In genomic region chr7:149719050-149719899, GRCh38 we compare ENCODE assay signal across 17 cellular contexts. TPM values are rescaled to one million over a fixed set of nuclear protein-coding genes. Genes with fewer than 3 reads are reported as not detected.
DNase-seq lines count a peak whose midpoint lies in the region; ATAC-seq lines count a peak whose summit lies in the region.
"Had no signal": no experiment of that assay in that cellular context is flagged by ENCODE, and none has a peak within 500 bp of the region (broad histone marks: within the 10 kb centered on the region; RNA-seq: fewer than 3 reads in every experiment).

No MANE protein-coding gene starts in this region.

- H3K4me3 ChIP-seq in SJSA1 = no peak overlapping the region
- H3K4me3 ChIP-seq: thoracic aorta had no signal

- peaks cover 4% of the 10 kb centered on the region for H3K9me3 ChIP-seq in SJSA1 (replicated peaks)
- H3K9me3 ChIP-seq: thoracic aorta had no signal

- H3K4me3 Mint-ChIP-seq in activated naive CD8-positive, alpha-beta T cell = no peak overlapping the region
- H3K4me3 Mint-ChIP-seq in activated naive CD8-positive, alpha-beta T cell treated with anti-CD3 and anti-CD28 coated beads for 36 hours = no peak overlapping the region
- H3K4me3 Mint-ChIP-seq in stimulated activated naive B cell treated with anti-CD40 and anti-IgM and Interleukin-4, amounts not matched to agents 10 μg/mL and 1 μg/mL and 100 μg/mL, for 72 hours = no peak overlapping the region
- H3K4me3 Mint-ChIP-seq: WTC11 had no signal

- H3K4me1 ChIP-seq in SJSA1 (replicated peaks) = peaks cover 9% of the 10 kb centered on the region

- peaks cover 17% of the 10 kb centered on the region for H3K4me1 Mint-ChIP-seq in activated naive CD8-positive, alpha-beta T cell (ENCODE audit: low read depth)
- H3K4me1 Mint-ChIP-seq in activated naive CD8-positive, alpha-beta T cell treated with anti-CD3 and anti-CD28 coated beads for 36 hours = peaks cover 18% of the 10 kb centered on the region
- peaks cover 25 to 27% of the 10 kb centered on the region in 2 donors for H3K4me1 Mint-ChIP-seq in stimulated activated naive B cell treated with anti-CD40 and anti-IgM and Interleukin-4, amounts not matched to agents 10 μg/mL and 1 μg/mL and 100 μg/mL, for 72 hours

- peaks cover 18% of the 10 kb centered on the region for H3K36me3 ChIP-seq in SJSA1

- H3K27ac Mint-ChIP-seq in activated naive CD8-positive, alpha-beta T cell = peak overlapping the region; percentile 10
- no peak overlapping the region for H3K27ac Mint-ChIP-seq in activated naive CD8-positive, alpha-beta T cell treated with anti-CD3 and anti-CD28 coated beads for 36 hours
- peak overlapping the region; percentile 67 for H3K27ac Mint-ChIP-seq in stimulated activated naive B cell treated with anti-CD40 and anti-IgM and Interleukin-4, amounts not matched to agents 10 μg/mL and 1 μg/mL and 100 μg/mL, for 72 hours
- H3K27ac Mint-ChIP-seq: WTC11 had no signal

- H3K9me3 Mint-ChIP-seq in activated naive CD8-positive, alpha-beta T cell (ENCODE audit: low read depth) = no peaks in the 10 kb centered on the region
- H3K9me3 Mint-ChIP-seq in activated naive CD8-positive, alpha-beta T cell treated with anti-CD3 and anti-CD28 coated beads for 36 hours = no peaks in the 10 kb centered on the region
- no peaks in the 10 kb centered on the region for H3K9me3 Mint-ChIP-seq in stimulated activated naive B cell treated with anti-CD40 and anti-IgM and Interleukin-4, amounts not matched to agents 10 μg/mL and 1 μg/mL and 100 μg/mL, for 72 hours
- H3K9me3 Mint-ChIP-seq: WTC11 had no signal

- ATAC-seq in stimulated activated naive B cell treated with anti-CD40 and anti-IgM and Interleukin-4, amounts not matched to agents 10 μg/mL and 1 μg/mL and 100 μg/mL, for 72 hours (replicated peaks) = no peak
- no peak for ATAC-seq in HG03108 (IDR thresholded peaks at IDR 0.05; ENCODE audit: unreplicated experiment)
- ATAC-seq in GM21786 (IDR thresholded peaks at IDR 0.05; ENCODE audit: unreplicated experiment) = no peak
- ATAC-seq: PC-3, WTC11 had no signal

- no peak overlapping the region for H3K27ac ChIP-seq in SJSA1
- H3K27ac ChIP-seq: HL-60, thoracic aorta had no signal

- no peak for DNase-seq in activated naive CD8-positive, alpha-beta T cell treated with anti-CD3 and anti-CD28 coated beads for 36 hours
- DNase-seq in SJSA1 (ENCODE audit: low read depth in 1 of 2, low spot score in 2 of 2) (peak; percentile 22 to 44), fibroblast of the conjunctiva (ENCODE audit: low read depth) (peak; percentile 43), AG08395 (ENCODE audit: low spot score) (no peak)
- DNase-seq in stimulated activated naive B cell treated with anti-CD40 and anti-IgM and Interleukin-4, amounts not matched to agents 10 μg/mL and 1 μg/mL and 100 μg/mL, for 72 hours = no peak
- DNase-seq: ACHN; activated naive CD4-positive, alpha-beta T cell treated with Interleukin-2 at 50 U/mL for 16 hours; kidney; NCI-H146; PC-3; stimulated activated CD4-positive, alpha-beta T cell treated with anti-CD3 and anti-CD28 coated beads, Interleukin-2, amount 100 ng/mL, for 48 hours had no signal

- no peaks in the 10 kb centered on the region for H3K27me3 ChIP-seq in SJSA1 (replicated peaks)

- H3K36me3 Mint-ChIP-seq in activated naive CD8-positive, alpha-beta T cell = peaks cover 2% of the 10 kb centered on the region
- peaks cover 5% of the 10 kb centered on the region for H3K36me3 Mint-ChIP-seq in activated naive CD8-positive, alpha-beta T cell treated with anti-CD3 and anti-CD28 coated beads for 36 hours
- peaks cover 30% of the 10 kb centered on the region in 2 donors for H3K36me3 Mint-ChIP-seq in stimulated activated naive B cell treated with anti-CD40 and anti-IgM and Interleukin-4, amounts not matched to agents 10 μg/mL and 1 μg/mL and 100 μg/mL, for 72 hours

- no peaks in the 10 kb centered on the region for H3K27me3 Mint-ChIP-seq in activated naive CD8-positive, alpha-beta T cell
- H3K27me3 Mint-ChIP-seq in activated naive CD8-positive, alpha-beta T cell treated with anti-CD3 and anti-CD28 coated beads for 36 hours = no peaks in the 10 kb centered on the region
- H3K27me3 Mint-ChIP-seq in stimulated activated naive B cell treated with anti-CD40 and anti-IgM and Interleukin-4, amounts not matched to agents 10 μg/mL and 1 μg/mL and 100 μg/mL, for 72 hours = no peaks in the 10 kb centered on the region

RNA-seq across cellular contexts. Expression of gene ZNF467, which starts 54.1 kb away (rescaled TPM):
- under 1 TPM; 0.21 to 0.22 TPM for total RNA-seq in activated naive CD8-positive, alpha-beta T cell treated with anti-CD3 and anti-CD28 coated beads for 36 hours
- not detected in 2 replicates for total RNA-seq in SJSA1 (2014; rRNA removed; shearing (Covaris generic))

Comparison
In these comparisons a context has a peak if more than half of its experiments do, and no peak if none do; other contexts are left out.
1. DNase-seq: peak in SJSA1 (2 of 2) and fibroblast of the conjunctiva (single experiment); none in activated naive CD8-positive, alpha-beta T cell treated with anti-CD3 and anti-CD28 coated beads for 36 hours (single experiment), stimulated activated naive B cell treated with anti-CD40 and anti-IgM and Interleukin-4, amounts not matched to agents 10 μg/mL and 1 μg/mL and 100 μg/mL, for 72 hours (single experiment) and AG08395 (single experiment).